20 cellular contexts compared by ENCODE assay signal in genomic region chr3:183268361-183268760, GRCh38. TPM values are rescaled to one million over a fixed set of nuclear protein-coding genes. Genes with fewer than 3 reads are reported as not detected.
DNase-seq lines count a peak whose midpoint lies in the region; ATAC-seq and TF ChIP-seq lines count a peak whose summit lies in the region.
"Had no signal": no experiment of that assay in that cellular context is flagged by ENCODE, and none has a peak within 500 bp of the region (broad histone marks: within the 10 kb centered on the region; RNA-seq: fewer than 3 reads in every experiment).

No MANE protein-coding gene starts in this region.

- no peak overlapping the region for H3K4me3 Mint-ChIP-seq in activated CD4-positive, alpha-beta T cell treated with anti-CD3 and anti-CD28 coated beads for 36 hours
- peak overlapping the region; percentile 64 for H3K4me3 Mint-ChIP-seq in activated naive CD8-positive, alpha-beta T cell
- H3K4me3 Mint-ChIP-seq in neural crest cell: no peak overlapping the region
- H3K4me3 Mint-ChIP-seq: natural killer cell had no signal

- peak overlapping the region; percentile 40 for H3K27ac ChIP-seq in HUES48 (ENCODE audit: low read depth, low read length)
- no peak overlapping the region for H3K27ac ChIP-seq in aorta (ENCODE audit: low read depth in 1 of 2, low read length in 2 of 2)
- no peak overlapping the region for H3K27ac ChIP-seq in left ventricle myocardium inferior (replicated peaks)
- H3K27ac ChIP-seq: BLaER1, brain microvascular endothelial cell had no signal

- peaks cover 8% of the 10 kb centered on the region for H3K4me1 Mint-ChIP-seq in activated CD4-positive, alpha-beta T cell treated with anti-CD3 and anti-CD28 coated beads for 36 hours
- peaks cover 16% of the 10 kb centered on the region for H3K4me1 Mint-ChIP-seq in activated naive CD8-positive, alpha-beta T cell (ENCODE audit: low read depth)
- peaks cover 12% of the 10 kb centered on the region for H3K4me1 Mint-ChIP-seq in neural crest cell
- H3K4me1 Mint-ChIP-seq: natural killer cell had no signal

- peaks cover 45% of the 10 kb centered on the region for H3K36me3 Mint-ChIP-seq in activated CD4-positive, alpha-beta T cell treated with anti-CD3 and anti-CD28 coated beads for 36 hours (ENCODE audit: low read depth)
- H3K36me3 Mint-ChIP-seq in activated naive CD8-positive, alpha-beta T cell: peaks cover 27% of the 10 kb centered on the region
- peaks cover 5% of the 10 kb centered on the region for H3K36me3 Mint-ChIP-seq in neural crest cell (ENCODE audit: low read depth)
- H3K36me3 Mint-ChIP-seq: natural killer cell had no signal

- no peak overlapping the region for H3K9ac ChIP-seq in HUES48 (ENCODE audit: low read depth, low read length)
- H3K9ac ChIP-seq: BLaER1 had no signal

- peaks cover 11% of the 10 kb centered on the region; the same call in 1 of the 2 replicates for H3K36me3 ChIP-seq in HUES48 (ENCODE audit: control insufficient read depth, insufficient read depth, low read length)
- H3K36me3 ChIP-seq in aorta (ENCODE audit: control insufficient read depth in 1 of 2, insufficient read depth in 2 of 2, low read length in 1 of 2): no peaks in the 10 kb centered on the region
- peaks cover 14% of the 10 kb centered on the region for H3K36me3 ChIP-seq in left ventricle myocardium inferior
- H3K36me3 ChIP-seq: BLaER1 had no signal

- no peak overlapping the region for H3K4me3 ChIP-seq in HUES48 (ENCODE audit: low read depth, low read length)
- H3K4me3 ChIP-seq in aorta (ENCODE audit: low read length in 2 of 2): no peak overlapping the region
- no peak overlapping the region for H3K4me3 ChIP-seq in left ventricle myocardium inferior
- H3K4me3 ChIP-seq: BLaER1, Peyer's patch had no signal

- POLR2A ChIA-PET in activated CD4-positive, alpha-beta T cell treated with anti-CD3 and anti-CD28 coated beads for 36 hours (lab: Charles Lee): no interaction called here

- no peak for DNase-seq in activated CD4-positive, alpha-beta T cell treated with anti-CD3 and anti-CD28 coated beads for 36 hours
- DNase-seq in activated CD4-positive, alpha-beta T cell treated with anti-CD3 and anti-CD28 coated beads for 4 hours: no peak
- DNase-seq in neural crest cell (ENCODE audit: low read depth, low spot score): no peak
- DNase-seq in aorta: no peak
- no peak for DNase-seq in left ventricle myocardium inferior
- DNase-seq: activated CD4-positive, CD25-positive, alpha-beta regulatory T cell; brain microvascular endothelial cell; dermis blood vessel endothelial cell; GF-D8; GOT3; hypothalamus; natural killer cell; Peyer's patch; posterior cingulate gyrus; stimulated activated CD4-positive, alpha-beta T cell treated with anti-CD3 and anti-CD28 coated beads, Interleukin-4, amount 100 ng/mL, for 1 hour had no signal

- intact Hi-C loops in activated CD4-positive, alpha-beta T cell treated with anti-CD3 and anti-CD28 coated beads for 36 hours (cut with DNase I, micrococcal nuclease): loop anchor here (5.0 kb wide), 4 partner anchors 41 to 109 kb away; no protein-coding TSS in a partner anchor
- intact Hi-C loops in aorta (cut with DNase I) (no loop called here), left ventricle myocardium inferior (cut with micrococcal nuclease) (no loop called here)

- CTCF ChIA-PET in activated CD4-positive, alpha-beta T cell treated with anti-CD3 and anti-CD28 coated beads for 36 hours (lab: Charles Lee): interaction anchor here (0.6 to 1.3 kb wide), 3 partner anchors 60 to 218 kb away, joined by 3 to 4 read pairs (median 3); no protein-coding TSS in a partner anchor

- TF ChIP-seq CTCF in neural crest cell (conservative IDR thresholded peaks at IDR 0.05) (no peak), left ventricle myocardium inferior (IDR thresholded peaks at IDR 0.05; ENCODE audit: borderline replicate concordance) (no peak)

- H3K9me3 ChIP-seq in HUES48 (ENCODE audit: control insufficient read depth, insufficient read depth, low read length) (no peaks in the 10 kb centered on the region), aorta (ENCODE audit: control insufficient read depth, low read length) (no peaks in the 10 kb centered on the region), left ventricle myocardium inferior (replicated peaks) (no peaks in the 10 kb centered on the region)
- H3K9me3 ChIP-seq: BLaER1, Peyer's patch had no signal

- 80% methylated on average over 5 of the region's 5 CpGs for WGBS in aorta, 2 donors

- no peak for ATAC-seq in activated CD4-positive, alpha-beta T cell treated with anti-CD3 and anti-CD28 coated beads for 36 hours
- ATAC-seq in HG02678 (IDR thresholded peaks at IDR 0.05; ENCODE audit: unreplicated experiment): no peak
- ATAC-seq in aorta (ENCODE audit: low FRiP score): no peak
- ATAC-seq: natural killer cell had no signal

- H3K9me3 Mint-ChIP-seq in activated CD4-positive, alpha-beta T cell treated with anti-CD3 and anti-CD28 coated beads for 36 hours (ENCODE audit: low read depth): no peaks in the 10 kb centered on the region
- H3K9me3 Mint-ChIP-seq in activated naive CD8-positive, alpha-beta T cell (ENCODE audit: low read depth): no peaks in the 10 kb centered on the region
- H3K9me3 Mint-ChIP-seq in neural crest cell: no peaks in the 10 kb centered on the region
- H3K9me3 Mint-ChIP-seq: activated naive CD4-positive, alpha-beta T cell treated with anti-CD3 and anti-CD28 coated beads, Interleukin-2, amount 50 U/mL, for 72 hours; natural killer cell had no signal

- no peaks in the 10 kb centered on the region for H3K27me3 Mint-ChIP-seq in activated CD4-positive, alpha-beta T cell treated with anti-CD3 and anti-CD28 coated beads for 36 hours
- no peaks in the 10 kb centered on the region for H3K27me3 Mint-ChIP-seq in activated naive CD8-positive, alpha-beta T cell
- H3K27me3 Mint-ChIP-seq in neural crest cell (ENCODE audit: low read depth): no peaks in the 10 kb centered on the region

- H3K27me3 ChIP-seq in HUES48 (ENCODE audit: control insufficient read depth, insufficient read depth, low read length) (no peaks in the 10 kb centered on the region), aorta (ENCODE audit: control insufficient read depth in 1 of 2, insufficient read depth in 2 of 2, low read length in 1 of 2) (no peaks in the 10 kb centered on the region), left ventricle myocardium inferior (ENCODE audit: low read depth) (no peaks in the 10 kb centered on the region)
- H3K27me3 ChIP-seq: BLaER1, brain microvascular endothelial cell, Peyer's patch had no signal

- H3K27ac Mint-ChIP-seq in activated CD4-positive, alpha-beta T cell treated with anti-CD3 and anti-CD28 coated beads for 36 hours: peak overlapping the region; percentile 58
- peak overlapping the region; percentile 47 for H3K27ac Mint-ChIP-seq in activated naive CD8-positive, alpha-beta T cell
- peak overlapping the region; percentile 1 for H3K27ac Mint-ChIP-seq in neural crest cell (ENCODE audit: unreplicated experiment)
- H3K27ac Mint-ChIP-seq: natural killer cell had no signal

- peaks cover 52% of the 10 kb centered on the region for H3K4me1 ChIP-seq in HUES48 (ENCODE audit: control insufficient read depth, insufficient read depth, low read length)
- no peaks in the 10 kb centered on the region for H3K4me1 ChIP-seq in aorta (ENCODE audit: control insufficient read depth in 1 of 2, insufficient read depth in 2 of 2, low read length in 2 of 2)
- H3K4me1 ChIP-seq in left ventricle myocardium inferior: peaks cover 13% of the 10 kb centered on the region
- H3K4me1 ChIP-seq: BLaER1 had no signal

RNA-seq across cellular contexts. Expression of gene B3GNT5, which starts 15.3 kb away (rescaled TPM):
- 10 to 100 TPM; 20.2 to 22.8 TPM for total RNA-seq in activated CD4-positive, alpha-beta T cell treated with anti-CD3 and anti-CD28 coated beads for 36 hours
- total RNA-seq in neural crest cell (38.3 and 39.4 TPM in 2 replicates), aorta (10 to 100 TPM in 1 of 2 donors, 1 to 10 TPM in 1; 9.2 to 10.0 TPM), left ventricle myocardium inferior (2.1 TPM)
- polyA plus RNA-seq in aorta: 10 to 100 TPM in 1 of 2 donors, 1 to 10 TPM in 1; 1.6 to 12.5 TPM

Comparison
In these comparisons a context has a peak if more than half of its experiments do, and no peak if none do; other contexts are left out.
1. H3K27ac Mint-ChIP-seq: peak in every context shown above with its lines; median percentile 58 in activated CD4-positive, alpha-beta T cell treated with anti-CD3 and anti-CD28 coated beads for 36 hours; 47 in activated naive CD8-positive, alpha-beta T cell; 1 in neural crest cell.
2. intact Hi-C loops: an anchor here in activated CD4-positive, alpha-beta T cell treated with anti-CD3 and anti-CD28 coated beads for 36 hours (5.0 kb wide); none called in aorta and left ventricle myocardium inferior.